ENCODE assay signal across 2 cellular contexts in the genomic region with DNA sequence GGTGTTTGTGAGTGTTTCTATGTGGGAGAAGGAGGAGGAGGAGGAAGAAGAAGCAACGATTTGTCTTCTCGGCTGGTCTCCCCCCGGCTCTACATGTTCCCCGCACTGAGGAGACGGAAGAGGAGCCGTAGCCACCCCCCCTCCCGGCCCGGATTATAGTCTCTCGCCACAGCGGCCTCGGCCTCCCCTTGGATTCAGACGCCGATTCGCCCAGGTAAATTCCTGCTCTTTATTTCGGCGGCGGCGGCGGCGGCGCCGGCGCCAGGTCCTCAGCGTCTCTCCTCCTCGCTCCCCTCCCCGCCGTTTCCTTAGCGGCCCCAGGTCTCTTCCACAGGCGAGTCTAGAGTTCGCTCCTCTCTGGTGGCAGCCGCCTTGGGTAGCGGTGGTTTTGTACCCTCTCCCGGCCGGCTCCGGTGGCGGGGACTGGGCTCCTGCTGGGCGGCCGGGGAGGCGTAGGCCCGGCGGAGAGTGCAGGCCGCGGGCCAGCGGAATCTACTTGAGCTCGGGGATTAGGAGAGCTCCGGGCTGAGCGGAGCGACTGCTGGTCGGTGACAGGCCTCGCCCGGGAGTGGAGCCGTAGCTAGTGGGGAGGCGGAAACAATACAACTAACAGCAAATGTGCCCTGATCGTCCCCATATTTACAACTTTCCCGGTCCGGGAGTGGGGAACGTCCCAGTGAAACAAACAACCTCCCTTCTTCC.
TF ChIP-seq lines count a peak whose summit lies in the region.

No MANE protein-coding gene starts in this region.

TF ChIP-seq in HEK293, 187 proteins besides CTCF, POLR2A, EP300 and RAD21 (continued from another document and continues in another):
- TF ChIP-seq GLI2 (tag by site-specific recombination; IDR thresholded peaks at IDR 0.05; ENCODE audit: borderline replicate concordance, low read depth) (no peak; the same call in 1 of the 2 replicates), MYNN (tag by site-specific recombination; IDR thresholded peaks at IDR 0.05; ENCODE audit: borderline replicate concordance) (no peak; the same call in 1 of the 2 replicates), ZNF155 (tag by site-specific recombination; IDR thresholded peaks at IDR 0.05) (no peak), ZNF221 (tag by site-specific recombination; IDR thresholded peaks at IDR 0.05; ENCODE audit: borderline replicate concordance) (no peak), ZNF792 (tag by site-specific recombination; IDR thresholded peaks at IDR 0.05) (no peak), ZNF266 (tag by site-specific recombination; IDR thresholded peaks at IDR 0.05; ENCODE audit: low read depth) (no peak), ZNF366 (tag by site-specific recombination; conservative IDR thresholded peaks at IDR 0.05) (peak; percentile 31; the same call in 1 of the 2 replicates), REPIN1 (tag by site-specific recombination; IDR thresholded peaks at IDR 0.05; ENCODE audit: low read depth) (peak; percentile 77; the same call in 1 of the 2 replicates), ZBTB17 (tag by site-specific recombination; IDR thresholded peaks at IDR 0.05) (peak; percentile 68), ZNF433 (tag by site-specific recombination; IDR thresholded peaks at IDR 0.05; ENCODE audit: low read depth) (no peak), SP3 (tag by site-specific recombination; IDR thresholded peaks at IDR 0.05) (peak; percentile 25; the same call in 1 of the 2 replicates), ZNF768 (tag by site-specific recombination; IDR thresholded peaks at IDR 0.05) (no peak), ZBTB1 (tag by site-specific recombination; IDR thresholded peaks at IDR 0.05) (no peak), GLIS2 (tag by site-specific recombination; IDR thresholded peaks at IDR 0.05) (peak; percentile 49; the same call in 1 of the 2 replicates), ZNF626 (tag by site-specific recombination; IDR thresholded peaks at IDR 0.05) (no peak), ZEB2 (tag by site-specific recombination; IDR thresholded peaks at IDR 0.05) (peak; percentile 79; the same call in 1 of the 2 replicates), EGR2 (tag by site-specific recombination; IDR thresholded peaks at IDR 0.05; ENCODE audit: low read depth) (peak; percentile 26; the same call in 1 of the 2 replicates), WT1 (tag by site-specific recombination; IDR thresholded peaks at IDR 0.05) (peak; percentile 94), HOXD13 (CRISPR knock-in tag; IDR thresholded peaks at IDR 0.05; ENCODE audit: borderline replicate concordance) (0 out of 2 replicates have a peak, but pooled peaks have one; percentile 11), ZNF121 (tag by site-specific recombination; IDR thresholded peaks at IDR 0.05) (0 out of 2 replicates have a peak, but pooled peaks have one; percentile 15)
- TF ChIP-seq, protein P1, sequence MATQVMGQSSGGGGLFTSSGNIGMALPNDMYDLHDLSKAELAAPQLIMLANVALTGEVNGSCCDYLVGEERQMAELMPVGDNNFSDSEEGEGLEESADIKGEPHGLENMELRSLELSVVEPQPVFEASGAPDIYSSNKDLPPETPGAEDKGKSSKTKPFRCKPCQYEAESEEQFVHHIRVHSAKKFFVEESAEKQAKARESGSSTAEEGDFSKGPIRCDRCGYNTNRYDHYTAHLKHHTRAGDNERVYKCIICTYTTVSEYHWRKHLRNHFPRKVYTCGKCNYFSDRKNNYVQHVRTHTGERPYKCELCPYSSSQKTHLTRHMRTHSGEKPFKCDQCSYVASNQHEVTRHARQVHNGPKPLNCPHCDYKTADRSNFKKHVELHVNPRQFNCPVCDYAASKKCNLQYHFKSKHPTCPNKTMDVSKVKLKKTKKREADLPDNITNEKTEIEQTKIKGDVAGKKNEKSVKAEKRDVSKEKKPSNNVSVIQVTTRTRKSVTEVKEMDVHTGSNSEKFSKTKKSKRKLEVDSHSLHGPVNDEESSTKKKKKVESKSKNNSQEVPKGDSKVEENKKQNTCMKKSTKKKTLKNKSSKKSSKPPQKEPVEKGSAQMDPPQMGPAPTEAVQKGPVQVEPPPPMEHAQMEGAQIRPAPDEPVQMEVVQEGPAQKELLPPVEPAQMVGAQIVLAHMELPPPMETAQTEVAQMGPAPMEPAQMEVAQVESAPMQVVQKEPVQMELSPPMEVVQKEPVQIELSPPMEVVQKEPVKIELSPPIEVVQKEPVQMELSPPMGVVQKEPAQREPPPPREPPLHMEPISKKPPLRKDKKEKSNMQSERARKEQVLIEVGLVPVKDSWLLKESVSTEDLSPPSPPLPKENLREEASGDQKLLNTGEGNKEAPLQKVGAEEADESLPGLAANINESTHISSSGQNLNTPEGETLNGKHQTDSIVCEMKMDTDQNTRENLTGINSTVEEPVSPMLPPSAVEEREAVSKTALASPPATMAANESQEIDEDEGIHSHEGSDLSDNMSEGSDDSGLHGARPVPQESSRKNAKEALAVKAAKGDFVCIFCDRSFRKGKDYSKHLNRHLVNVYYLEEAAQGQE (tag by site-specific recombination; IDR thresholded peaks at IDR 0.05) = peak; percentile 72
- TF ChIP-seq, protein P2, sequence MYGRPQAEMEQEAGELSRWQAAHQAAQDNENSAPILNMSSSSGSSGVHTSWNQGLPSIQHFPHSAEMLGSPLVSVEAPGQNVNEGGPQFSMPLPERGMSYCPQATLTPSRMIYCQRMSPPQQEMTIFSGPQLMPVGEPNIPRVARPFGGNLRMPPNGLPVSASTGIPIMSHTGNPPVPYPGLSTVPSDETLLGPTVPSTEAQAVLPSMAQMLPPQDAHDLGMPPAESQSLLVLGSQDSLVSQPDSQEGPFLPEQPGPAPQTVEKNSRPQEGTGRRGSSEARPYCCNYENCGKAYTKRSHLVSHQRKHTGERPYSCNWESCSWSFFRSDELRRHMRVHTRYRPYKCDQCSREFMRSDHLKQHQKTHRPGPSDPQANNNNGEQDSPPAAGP (tag by site-specific recombination; IDR thresholded peaks at IDR 0.05) = peak; percentile 36; the same call in 1 of the 2 replicates
- TF ChIP-seq, protein P3, sequence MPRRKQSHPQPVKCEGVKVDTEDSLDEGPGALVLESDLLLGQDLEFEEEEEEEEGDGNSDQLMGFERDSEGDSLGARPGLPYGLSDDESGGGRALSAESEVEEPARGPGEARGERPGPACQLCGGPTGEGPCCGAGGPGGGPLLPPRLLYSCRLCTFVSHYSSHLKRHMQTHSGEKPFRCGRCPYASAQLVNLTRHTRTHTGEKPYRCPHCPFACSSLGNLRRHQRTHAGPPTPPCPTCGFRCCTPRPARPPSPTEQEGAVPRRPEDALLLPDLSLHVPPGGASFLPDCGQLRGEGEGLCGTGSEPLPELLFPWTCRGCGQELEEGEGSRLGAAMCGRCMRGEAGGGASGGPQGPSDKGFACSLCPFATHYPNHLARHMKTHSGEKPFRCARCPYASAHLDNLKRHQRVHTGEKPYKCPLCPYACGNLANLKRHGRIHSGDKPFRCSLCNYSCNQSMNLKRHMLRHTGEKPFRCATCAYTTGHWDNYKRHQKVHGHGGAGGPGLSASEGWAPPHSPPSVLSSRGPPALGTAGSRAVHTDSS (tag by site-specific recombination; IDR thresholded peaks at IDR 0.05) = peak; percentile 82
- TF ChIP-seq, protein P4, sequence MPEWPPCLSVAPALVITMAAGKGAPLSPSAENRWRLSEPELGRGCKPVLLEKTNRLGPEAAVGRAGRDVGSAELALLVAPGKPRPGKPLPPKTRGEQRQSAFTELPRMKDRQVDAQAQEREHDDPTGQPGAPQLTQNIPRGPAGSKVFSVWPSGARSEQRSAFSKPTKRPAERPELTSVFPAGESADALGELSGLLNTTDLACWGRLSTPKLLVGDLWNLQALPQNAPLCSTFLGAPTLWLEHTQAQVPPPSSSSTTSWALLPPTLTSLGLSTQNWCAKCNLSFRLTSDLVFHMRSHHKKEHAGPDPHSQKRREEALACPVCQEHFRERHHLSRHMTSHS (tag by site-specific recombination; IDR thresholded peaks at IDR 0.05) = no peak

TF ChIP-seq in GM12878, 131 proteins besides CTCF, POLR2A, EP300 and RAD21 (continues in another document):
- TF ChIP-seq WRNIP1 (IDR thresholded peaks at IDR 0.05; ENCODE audit: borderline replicate concordance, low read depth, low read length) (no peak), PAX5 (IDR thresholded peaks at IDR 0.05; ENCODE audit: borderline replicate concordance, low read depth, low read length) (no peak), NR2F1 (conservative IDR thresholded peaks at IDR 0.05) (peak; percentile 9; the same call in 1 of the 2 replicates), BMI1 (IDR thresholded peaks at IDR 0.05; ENCODE audit: borderline replicate concordance) (no peak), TAF1 (IDR thresholded peaks at IDR 0.05; ENCODE audit: borderline replicate concordance, low read depth, low read length) (0 out of 2 replicates have a peak, but pooled peaks have one; percentile 48), CEBPB (IDR thresholded peaks at IDR 0.05; ENCODE audit: borderline replicate concordance in 1 of 2, low read depth in 2 of 2, low read length in 2 of 2) (no peak), POLR2AphosphoS5 (IDR thresholded peaks at IDR 0.05; ENCODE audit: low read length) (no peak), SMARCA5 (IDR thresholded peaks at IDR 0.05) (no peak), RBBP5 (conservative IDR thresholded peaks at IDR 0.05) (0 out of 2 replicates have a peak, but pooled peaks have one; percentile 55), IRF4 (IDR thresholded peaks at IDR 0.05; ENCODE audit: low read depth, low read length) (no peak), SIN3A (IDR thresholded peaks at IDR 0.05; ENCODE audit: low read depth, low read length) (peak; percentile 78), ESRRA (IDR thresholded peaks at IDR 0.05; ENCODE audit: low read length) (no peak), CREM (IDR thresholded peaks at IDR 0.05; ENCODE audit: low read depth) (no peak)
- TF ChIP-seq, protein P5, sequence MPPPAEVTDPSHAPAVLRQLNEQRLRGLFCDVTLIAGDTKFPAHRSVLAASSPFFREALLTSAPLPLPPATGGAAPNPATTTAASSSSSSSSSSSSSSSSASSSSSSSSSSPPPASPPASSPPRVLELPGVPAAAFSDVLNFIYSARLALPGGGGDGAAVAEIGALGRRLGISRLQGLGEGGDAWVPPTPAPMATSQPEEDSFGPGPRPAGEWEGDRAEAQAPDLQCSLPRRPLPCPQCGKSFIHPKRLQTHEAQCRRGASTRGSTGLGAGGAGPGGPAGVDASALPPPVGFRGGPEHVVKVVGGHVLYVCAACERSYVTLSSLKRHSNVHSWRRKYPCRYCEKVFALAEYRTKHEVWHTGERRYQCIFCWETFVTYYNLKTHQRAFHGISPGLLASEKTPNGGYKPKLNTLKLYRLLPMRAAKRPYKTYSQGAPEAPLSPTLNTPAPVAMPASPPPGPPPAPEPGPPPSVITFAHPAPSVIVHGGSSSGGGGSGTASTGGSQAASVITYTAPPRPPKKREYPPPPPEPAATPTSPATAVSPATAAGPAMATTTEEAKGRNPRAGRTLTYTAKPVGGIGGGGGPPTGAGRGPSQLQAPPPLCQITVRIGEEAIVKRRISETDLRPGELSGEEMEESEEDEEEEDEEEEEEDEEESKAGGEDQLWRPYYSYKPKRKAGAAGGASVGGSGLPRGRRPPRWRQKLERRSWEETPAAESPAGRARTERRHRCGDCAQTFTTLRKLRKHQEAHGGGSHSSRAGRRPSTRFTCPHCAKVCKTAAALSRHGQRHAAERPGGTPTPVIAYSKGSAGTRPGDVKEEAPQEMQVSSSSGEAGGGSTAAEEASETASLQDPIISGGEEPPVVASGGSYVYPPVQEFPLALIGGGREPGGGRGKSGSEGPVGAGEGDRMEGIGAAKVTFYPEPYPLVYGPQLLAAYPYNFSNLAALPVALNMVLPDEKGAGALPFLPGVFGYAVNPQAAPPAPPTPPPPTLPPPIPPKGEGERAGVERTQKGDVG (CRISPR knock-in tag; IDR thresholded peaks at IDR 0.05) = no peak
- TF ChIP-seq, protein P6, sequence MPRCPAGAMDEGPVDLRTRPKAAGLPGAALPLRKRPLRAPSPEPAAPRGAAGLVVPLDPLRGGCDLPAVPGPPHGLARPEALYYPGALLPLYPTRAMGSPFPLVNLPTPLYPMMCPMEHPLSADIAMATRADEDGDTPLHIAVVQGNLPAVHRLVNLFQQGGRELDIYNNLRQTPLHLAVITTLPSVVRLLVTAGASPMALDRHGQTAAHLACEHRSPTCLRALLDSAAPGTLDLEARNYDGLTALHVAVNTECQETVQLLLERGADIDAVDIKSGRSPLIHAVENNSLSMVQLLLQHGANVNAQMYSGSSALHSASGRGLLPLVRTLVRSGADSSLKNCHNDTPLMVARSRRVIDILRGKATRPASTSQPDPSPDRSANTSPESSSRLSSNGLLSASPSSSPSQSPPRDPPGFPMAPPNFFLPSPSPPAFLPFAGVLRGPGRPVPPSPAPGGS (IDR thresholded peaks at IDR 0.05; ENCODE audit: borderline replicate concordance, insufficient read depth, low read depth, low read length, poor library complexity, severe bottlenecking) = no peak
- TF ChIP-seq, protein P7, sequence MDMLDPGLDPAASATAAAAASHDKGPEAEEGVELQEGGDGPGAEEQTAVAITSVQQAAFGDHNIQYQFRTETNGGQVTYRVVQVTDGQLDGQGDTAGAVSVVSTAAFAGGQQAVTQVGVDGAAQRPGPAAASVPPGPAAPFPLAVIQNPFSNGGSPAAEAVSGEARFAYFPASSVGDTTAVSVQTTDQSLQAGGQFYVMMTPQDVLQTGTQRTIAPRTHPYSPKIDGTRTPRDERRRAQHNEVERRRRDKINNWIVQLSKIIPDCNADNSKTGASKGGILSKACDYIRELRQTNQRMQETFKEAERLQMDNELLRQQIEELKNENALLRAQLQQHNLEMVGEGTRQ (IDR thresholded peaks at IDR 0.05; ENCODE audit: borderline replicate concordance, low read depth, low read length) = no peak
- TF ChIP-seq, protein P8, sequence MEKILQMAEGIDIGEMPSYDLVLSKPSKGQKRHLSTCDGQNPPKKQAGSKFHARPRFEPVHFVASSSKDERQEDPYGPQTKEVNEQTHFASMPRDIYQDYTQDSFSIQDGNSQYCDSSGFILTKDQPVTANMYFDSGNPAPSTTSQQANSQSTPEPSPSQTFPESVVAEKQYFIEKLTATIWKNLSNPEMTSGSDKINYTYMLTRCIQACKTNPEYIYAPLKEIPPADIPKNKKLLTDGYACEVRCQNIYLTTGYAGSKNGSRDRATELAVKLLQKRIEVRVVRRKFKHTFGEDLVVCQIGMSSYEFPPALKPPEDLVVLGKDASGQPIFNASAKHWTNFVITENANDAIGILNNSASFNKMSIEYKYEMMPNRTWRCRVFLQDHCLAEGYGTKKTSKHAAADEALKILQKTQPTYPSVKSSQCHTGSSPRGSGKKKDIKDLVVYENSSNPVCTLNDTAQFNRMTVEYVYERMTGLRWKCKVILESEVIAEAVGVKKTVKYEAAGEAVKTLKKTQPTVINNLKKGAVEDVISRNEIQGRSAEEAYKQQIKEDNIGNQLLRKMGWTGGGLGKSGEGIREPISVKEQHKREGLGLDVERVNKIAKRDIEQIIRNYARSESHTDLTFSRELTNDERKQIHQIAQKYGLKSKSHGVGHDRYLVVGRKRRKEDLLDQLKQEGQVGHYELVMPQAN (conservative IDR thresholded peaks at IDR 0.05) = peak; percentile 51
- TF ChIP-seq, protein P9, sequence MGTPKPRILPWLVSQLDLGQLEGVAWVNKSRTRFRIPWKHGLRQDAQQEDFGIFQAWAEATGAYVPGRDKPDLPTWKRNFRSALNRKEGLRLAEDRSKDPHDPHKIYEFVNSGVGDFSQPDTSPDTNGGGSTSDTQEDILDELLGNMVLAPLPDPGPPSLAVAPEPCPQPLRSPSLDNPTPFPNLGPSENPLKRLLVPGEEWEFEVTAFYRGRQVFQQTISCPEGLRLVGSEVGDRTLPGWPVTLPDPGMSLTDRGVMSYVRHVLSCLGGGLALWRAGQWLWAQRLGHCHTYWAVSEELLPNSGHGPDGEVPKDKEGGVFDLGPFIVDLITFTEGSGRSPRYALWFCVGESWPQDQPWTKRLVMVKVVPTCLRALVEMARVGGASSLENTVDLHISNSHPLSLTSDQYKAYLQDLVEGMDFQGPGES (IDR thresholded peaks at IDR 0.05) = no peak
- TF ChIP-seq, protein P10, sequence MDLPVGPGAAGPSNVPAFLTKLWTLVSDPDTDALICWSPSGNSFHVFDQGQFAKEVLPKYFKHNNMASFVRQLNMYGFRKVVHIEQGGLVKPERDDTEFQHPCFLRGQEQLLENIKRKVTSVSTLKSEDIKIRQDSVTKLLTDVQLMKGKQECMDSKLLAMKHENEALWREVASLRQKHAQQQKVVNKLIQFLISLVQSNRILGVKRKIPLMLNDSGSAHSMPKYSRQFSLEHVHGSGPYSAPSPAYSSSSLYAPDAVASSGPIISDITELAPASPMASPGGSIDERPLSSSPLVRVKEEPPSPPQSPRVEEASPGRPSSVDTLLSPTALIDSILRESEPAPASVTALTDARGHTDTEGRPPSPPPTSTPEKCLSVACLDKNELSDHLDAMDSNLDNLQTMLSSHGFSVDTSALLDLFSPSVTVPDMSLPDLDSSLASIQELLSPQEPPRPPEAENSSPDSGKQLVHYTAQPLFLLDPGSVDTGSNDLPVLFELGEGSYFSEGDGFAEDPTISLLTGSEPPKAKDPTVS (IDR thresholded peaks at IDR 0.05; ENCODE audit: low read depth, low read length) = no peak
